In the genomic region with DNA sequence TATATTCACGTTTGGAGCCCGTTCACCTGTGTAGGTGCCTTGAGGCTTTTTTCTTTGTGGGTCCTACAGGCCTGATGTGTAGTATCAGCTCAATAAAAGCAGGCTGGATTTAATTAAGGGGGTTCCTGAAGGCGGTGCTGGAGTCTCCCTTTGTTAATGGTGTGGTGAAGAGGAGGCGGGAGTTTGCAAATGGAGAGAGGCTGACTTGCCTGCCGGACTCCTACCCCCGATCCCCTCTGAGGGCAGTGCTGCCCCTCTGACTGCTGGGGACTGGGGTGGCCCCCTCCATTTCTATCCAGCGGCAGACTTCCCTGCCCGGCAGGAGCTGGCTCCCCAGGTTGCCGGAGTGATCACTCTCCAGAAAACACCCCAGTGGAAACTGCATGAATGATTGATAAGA, we compare ENCODE assay signal across 12 cellular contexts. TPM values are rescaled to one million over a fixed set of nuclear protein-coding genes. Genes with fewer than 3 reads are reported as not detected.
DNase-seq lines count a peak whose midpoint lies in the region; ATAC-seq and TF ChIP-seq lines count a peak whose summit lies in the region.
"Had no signal": no experiment of that assay in that cellular context is flagged by ENCODE, and none has a peak within 500 bp of the region (broad histone marks: within the 10 kb centered on the region; RNA-seq: fewer than 3 reads in every experiment).

No MANE protein-coding gene starts in this region.

- no peak overlapping the region for H3K4me3 ChIP-seq in H7 (ENCODE audit: insufficient read depth, low read depth, low read length)
- H3K4me3 ChIP-seq in skeletal muscle satellite cell (ENCODE audit: low read length), result no peak overlapping the region
- H3K4me3 ChIP-seq in CD8-positive, alpha-beta T cell (ENCODE audit: low read depth, low read length), result no peak overlapping the region
- H3K4me3 ChIP-seq: GM12878 had no signal

- peak; percentile 88 for DNase-seq in H7
- no peak for DNase-seq in WTC11 (ENCODE audit: low spot score)
- DNase-seq in iPS-NIHi11 (ENCODE audit: low spot score), result peak; percentile 58
- DNase-seq in sciatic nerve (ENCODE audit: low spot score), result no peak
- no peak for DNase-seq in CD8-positive, alpha-beta T cell
- DNase-seq in stimulated activated CD8-positive, alpha-beta memory T cell treated with anti-CD3 and anti-CD28 coated beads, Interleukin-4, amount 100 ng/mL, for 48 hours, result no peak
- DNase-seq: activated naive CD4-positive, alpha-beta T cell; SHP77 had no signal

- peak overlapping the region; percentile 64 for H3K9ac ChIP-seq in skeletal muscle satellite cell (ENCODE audit: low read depth, low read length)

- intact Hi-C loops in sciatic nerve (cut with DNase I), result no loop called here
- intact Hi-C loops in CD8-positive, alpha-beta T cell (cut with DNase I, micrococcal nuclease), result no loop called here

- H3K4me1 Mint-ChIP-seq in WTC11, result peaks cover 72% of the 10 kb centered on the region
- peaks cover 40% of the 10 kb centered on the region for H3K4me1 Mint-ChIP-seq in CD8-positive, alpha-beta T cell (ENCODE audit: low read depth)

- no peak for TF ChIP-seq CTCF in WTC11 (IDR thresholded peaks at IDR 0.05)
- no peak for TF ChIP-seq CTCF in CD8-positive, alpha-beta T cell (IDR thresholded peaks at IDR 0.05)

- peak; percentile 57 for ATAC-seq in WTC11
- ATAC-seq in HG03039 (IDR thresholded peaks at IDR 0.05; ENCODE audit: unreplicated experiment), result no peak
- no peak for ATAC-seq in sciatic nerve
- ATAC-seq in CD8-positive, alpha-beta T cell, result no peak
- ATAC-seq: GM12878 had no signal

- H3K4me2 ChIP-seq in skeletal muscle satellite cell (ENCODE audit: low read length), result peak overlapping the region; percentile 70

- H3K9me3 Mint-ChIP-seq in WTC11, result no peaks in the 10 kb centered on the region
- H3K9me3 Mint-ChIP-seq in CD8-positive, alpha-beta T cell, result no peaks in the 10 kb centered on the region

- H3K9me3 ChIP-seq in skeletal muscle satellite cell (replicated peaks; ENCODE audit: low read length), result no peaks in the 10 kb centered on the region
- no peaks in the 10 kb centered on the region for H3K9me3 ChIP-seq in CD8-positive, alpha-beta T cell (ENCODE audit: low read length)

- peaks cover 64% of the 10 kb centered on the region for H3K4me1 ChIP-seq in skeletal muscle satellite cell (ENCODE audit: control insufficient read depth, insufficient read depth, low read length)
- peaks cover 22% of the 10 kb centered on the region for H3K4me1 ChIP-seq in CD8-positive, alpha-beta T cell (ENCODE audit: insufficient read depth, low read length)

- no peaks in the 10 kb centered on the region for H3K27me3 ChIP-seq in H7 (ENCODE audit: control insufficient read depth, insufficient read depth, low read length)
- H3K27me3 ChIP-seq in skeletal muscle satellite cell (ENCODE audit: control insufficient read depth, insufficient read depth, low read length), result no peaks in the 10 kb centered on the region
- no peaks in the 10 kb centered on the region for H3K27me3 ChIP-seq in CD8-positive, alpha-beta T cell (ENCODE audit: insufficient read depth, low read length)

- CTCF ChIA-PET in WTC11 (lab: Charles Lee), result interaction anchor here (1.0 to 1.9 kb wide), 6 partner anchors 9 to 81 kb away, joined by 3 to 11 read pairs (median 4); no protein-coding TSS in a partner anchor
- CTCF ChIA-PET in CD8-positive, alpha-beta T cell (lab: Charles Lee), result no interaction called here

- peak overlapping the region; percentile 31 for H3K4me3 Mint-ChIP-seq in WTC11
- no peak overlapping the region for H3K4me3 Mint-ChIP-seq in CD8-positive, alpha-beta T cell
- H3K4me3 Mint-ChIP-seq: activated CD4-positive, alpha-beta T cell treated with anti-CD3 and anti-CD28 coated beads for 36 hours had no signal

- peak overlapping the region; percentile 74 for H3K27ac Mint-ChIP-seq in WTC11
- no peak overlapping the region for H3K27ac Mint-ChIP-seq in CD8-positive, alpha-beta T cell

- H3K27me3 Mint-ChIP-seq in WTC11 (ENCODE audit: low read depth), result no peaks in the 10 kb centered on the region
- no peaks in the 10 kb centered on the region for H3K27me3 Mint-ChIP-seq in CD8-positive, alpha-beta T cell (ENCODE audit: low read depth)
- H3K27me3 Mint-ChIP-seq: activated CD4-positive, alpha-beta T cell treated with anti-CD3 and anti-CD28 coated beads for 36 hours had no signal

- POLR2A ChIA-PET in WTC11 (lab: Charles Lee), result interaction anchor here (1.3 kb wide), 1 partner anchor 43 kb away, joined by 5 read pairs; no protein-coding TSS in a partner anchor
- POLR2A ChIA-PET in CD8-positive, alpha-beta T cell (lab: Charles Lee), result interaction anchor here (1.2 kb wide), 1 partner anchor 9 kb away, joined by 3 read pairs; no protein-coding TSS in a partner anchor

- no peaks in the 10 kb centered on the region; the same call in 1 of the 2 replicates for H3K36me3 ChIP-seq in H7 (replicated peaks; ENCODE audit: control insufficient read depth, insufficient read depth, low read length)
- H3K36me3 ChIP-seq in skeletal muscle satellite cell (ENCODE audit: insufficient read depth, low read length), result peaks cover 30% of the 10 kb centered on the region
- no peaks in the 10 kb centered on the region for H3K36me3 ChIP-seq in CD8-positive, alpha-beta T cell (ENCODE audit: insufficient read depth, low read length)

- H3K36me3 Mint-ChIP-seq in WTC11, result peaks cover 5% of the 10 kb centered on the region; the same call in 1 of the 2 replicates
- peaks cover 5% of the 10 kb centered on the region for H3K36me3 Mint-ChIP-seq in CD8-positive, alpha-beta T cell

- H3K27ac ChIP-seq in CD8-positive, alpha-beta T cell (ENCODE audit: low read depth, low read length), result no peak overlapping the region

TF ChIP-seq in WTC11, 78 proteins besides CTCF, POLR2A, EP300 and RAD21 (continues in another document):
- TF ChIP-seq, protein P1, sequence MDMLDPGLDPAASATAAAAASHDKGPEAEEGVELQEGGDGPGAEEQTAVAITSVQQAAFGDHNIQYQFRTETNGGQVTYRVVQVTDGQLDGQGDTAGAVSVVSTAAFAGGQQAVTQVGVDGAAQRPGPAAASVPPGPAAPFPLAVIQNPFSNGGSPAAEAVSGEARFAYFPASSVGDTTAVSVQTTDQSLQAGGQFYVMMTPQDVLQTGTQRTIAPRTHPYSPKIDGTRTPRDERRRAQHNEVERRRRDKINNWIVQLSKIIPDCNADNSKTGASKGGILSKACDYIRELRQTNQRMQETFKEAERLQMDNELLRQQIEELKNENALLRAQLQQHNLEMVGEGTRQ (CRISPR knock-in tag; IDR thresholded peaks at IDR 0.05), result no peak
- TF ChIP-seq, protein P2, sequence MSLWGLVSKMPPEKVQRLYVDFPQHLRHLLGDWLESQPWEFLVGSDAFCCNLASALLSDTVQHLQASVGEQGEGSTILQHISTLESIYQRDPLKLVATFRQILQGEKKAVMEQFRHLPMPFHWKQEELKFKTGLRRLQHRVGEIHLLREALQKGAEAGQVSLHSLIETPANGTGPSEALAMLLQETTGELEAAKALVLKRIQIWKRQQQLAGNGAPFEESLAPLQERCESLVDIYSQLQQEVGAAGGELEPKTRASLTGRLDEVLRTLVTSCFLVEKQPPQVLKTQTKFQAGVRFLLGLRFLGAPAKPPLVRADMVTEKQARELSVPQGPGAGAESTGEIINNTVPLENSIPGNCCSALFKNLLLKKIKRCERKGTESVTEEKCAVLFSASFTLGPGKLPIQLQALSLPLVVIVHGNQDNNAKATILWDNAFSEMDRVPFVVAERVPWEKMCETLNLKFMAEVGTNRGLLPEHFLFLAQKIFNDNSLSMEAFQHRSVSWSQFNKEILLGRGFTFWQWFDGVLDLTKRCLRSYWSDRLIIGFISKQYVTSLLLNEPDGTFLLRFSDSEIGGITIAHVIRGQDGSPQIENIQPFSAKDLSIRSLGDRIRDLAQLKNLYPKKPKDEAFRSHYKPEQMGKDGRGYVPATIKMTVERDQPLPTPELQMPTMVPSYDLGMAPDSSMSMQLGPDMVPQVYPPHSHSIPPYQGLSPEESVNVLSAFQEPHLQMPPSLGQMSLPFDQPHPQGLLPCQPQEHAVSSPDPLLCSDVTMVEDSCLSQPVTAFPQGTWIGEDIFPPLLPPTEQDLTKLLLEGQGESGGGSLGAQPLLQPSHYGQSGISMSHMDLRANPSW (CRISPR knock-in tag; conservative IDR thresholded peaks at IDR 0.05; ENCODE audit: low read depth), result no peak
- TF ChIP-seq, protein P3, sequence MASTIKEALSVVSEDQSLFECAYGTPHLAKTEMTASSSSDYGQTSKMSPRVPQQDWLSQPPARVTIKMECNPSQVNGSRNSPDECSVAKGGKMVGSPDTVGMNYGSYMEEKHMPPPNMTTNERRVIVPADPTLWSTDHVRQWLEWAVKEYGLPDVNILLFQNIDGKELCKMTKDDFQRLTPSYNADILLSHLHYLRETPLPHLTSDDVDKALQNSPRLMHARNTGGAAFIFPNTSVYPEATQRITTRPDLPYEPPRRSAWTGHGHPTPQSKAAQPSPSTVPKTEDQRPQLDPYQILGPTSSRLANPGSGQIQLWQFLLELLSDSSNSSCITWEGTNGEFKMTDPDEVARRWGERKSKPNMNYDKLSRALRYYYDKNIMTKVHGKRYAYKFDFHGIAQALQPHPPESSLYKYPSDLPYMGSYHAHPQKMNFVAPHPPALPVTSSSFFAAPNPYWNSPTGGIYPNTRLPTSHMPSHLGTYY (CRISPR knock-in tag; IDR thresholded peaks at IDR 0.05), result no peak
- TF ChIP-seq, protein P4, sequence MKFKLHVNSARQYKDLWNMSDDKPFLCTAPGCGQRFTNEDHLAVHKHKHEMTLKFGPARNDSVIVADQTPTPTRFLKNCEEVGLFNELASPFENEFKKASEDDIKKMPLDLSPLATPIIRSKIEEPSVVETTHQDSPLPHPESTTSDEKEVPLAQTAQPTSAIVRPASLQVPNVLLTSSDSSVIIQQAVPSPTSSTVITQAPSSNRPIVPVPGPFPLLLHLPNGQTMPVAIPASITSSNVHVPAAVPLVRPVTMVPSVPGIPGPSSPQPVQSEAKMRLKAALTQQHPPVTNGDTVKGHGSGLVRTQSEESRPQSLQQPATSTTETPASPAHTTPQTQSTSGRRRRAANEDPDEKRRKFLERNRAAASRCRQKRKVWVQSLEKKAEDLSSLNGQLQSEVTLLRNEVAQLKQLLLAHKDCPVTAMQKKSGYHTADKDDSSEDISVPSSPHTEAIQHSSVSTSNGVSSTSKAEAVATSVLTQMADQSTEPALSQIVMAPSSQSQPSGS (CRISPR knock-in tag; IDR thresholded peaks at IDR 0.05; ENCODE audit: borderline replicate concordance, low read depth), result no peak
- no peak for TF ChIP-seq JAZF1 (CRISPR knock-in tag; IDR thresholded peaks at IDR 0.05)

RNA-seq across cellular contexts. Expression of a gene that starts 45.1 kb away (rescaled TPM):
- total RNA-seq in H7 (2014; rRNA removed; shearing (Covaris generic)), result 20.4 and 27.2 TPM in 2 replicates
- total RNA-seq in WTC11 (2021) (34.3 to 44.4 TPM (median 35.2 TPM) in 3 replicates), sciatic nerve (96.7 TPM)
- total RNA-seq in skeletal muscle satellite cell (2012; rRNA removed), result 19.0 and 20.1 TPM in 2 replicates
- total RNA-seq in CD8-positive, alpha-beta T cell, result 10 to 100 TPM; 10.1 to 10.8 TPM

Comparison
In these comparisons a context has a peak if more than half of its experiments do, and no peak if none do; other contexts are left out.
1. DNase-seq: peak in H7 (single experiment) and iPS-NIHi11 (single experiment); none in WTC11 (single experiment), sciatic nerve (single experiment), CD8-positive, alpha-beta T cell (0 of 7) and stimulated activated CD8-positive, alpha-beta memory T cell treated with anti-CD3 and anti-CD28 coated beads, Interleukin-4, amount 100 ng/mL, for 48 hours (single experiment).